31 cellular contexts compared by ENCODE assay signal in the genomic region with DNA sequence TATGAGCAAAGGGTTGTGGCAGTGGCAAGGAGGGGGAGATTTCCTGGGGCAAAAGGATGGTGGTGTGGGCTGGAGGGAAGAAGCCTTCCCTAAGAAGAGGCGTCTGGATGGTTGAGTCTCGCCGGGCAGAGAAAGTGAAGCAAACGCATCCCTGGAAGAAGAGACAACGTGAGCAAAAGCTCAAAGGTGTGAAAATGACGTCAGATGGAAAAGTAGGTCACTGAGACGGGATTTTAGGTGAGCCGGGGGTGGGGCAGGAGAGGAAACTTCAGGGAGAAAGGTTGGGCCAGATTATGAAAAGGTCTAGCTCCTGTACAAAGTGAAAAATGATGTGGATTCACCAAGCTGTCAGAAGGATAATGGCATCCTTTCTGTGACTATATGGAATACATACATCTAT.
"Had no signal": no experiment of that assay in that cellular context is flagged by ENCODE, and none has a peak within 500 bp of the region (broad histone marks: within the 10 kb centered on the region; RNA-seq: fewer than 3 reads in every experiment).

No MANE protein-coding gene starts in this region.

- H3K4me3 ChIP-seq: ovary, psoas muscle, skin epidermis, smooth muscle cell, spleen, suprapubic skin, testis, tibial artery, transverse colon, upper lobe of right lung, uterus had no signal

- H3K4me2 ChIP-seq: smooth muscle cell had no signal

- H2AFZ ChIP-seq: parathyroid adenoma had no signal

- H3K27me3 ChIP-seq: ovary, spleen, suprapubic skin, testis, tibial artery, transverse colon, upper lobe of right lung, uterus had no signal

- H3K4me1 ChIP-seq: parathyroid adenoma, psoas muscle, suprapubic skin, testis, transverse colon, upper lobe of right lung, uterus had no signal

- H3K36me3 ChIP-seq: ovary, suprapubic skin, tibial artery, transverse colon, upper lobe of right lung, uterus had no signal

- H3K79me2 ChIP-seq: parathyroid adenoma had no signal

- H3K27ac Mint-ChIP-seq: natural killer cell treated with Interleukin-12 subunit alpha and Interleukin-12 subunit beta and Interleukin-15 and Interleukin-18, amount 100 ng/mL, for 72 hours; nephron progenitor cell; progenitor cell of endocrine pancreas; stimulated activated memory B cell treated with anti-CD40 and anti-IgM and Interleukin-4, amounts not matched to agents 10 μg/mL and 1 μg/mL and 100 μg/mL, for 72 hours; type B pancreatic cell had no signal

- H3K4me3 Mint-ChIP-seq: naive thymus-derived CD8-positive, alpha-beta T cell; natural killer cell treated with Interleukin-12 subunit alpha and Interleukin-12 subunit beta and Interleukin-15 and Interleukin-18, amount 100 ng/mL, for 72 hours; nephron progenitor cell; neural crest cell; stimulated activated memory B cell treated with anti-CD40 and anti-IgM and Interleukin-4, amounts not matched to agents 10 μg/mL and 1 μg/mL and 100 μg/mL, for 72 hours; stimulated activated naive CD8-positive, alpha-beta T cell treated with anti-CD3 and anti-CD28 coated beads, Interleukin-15, amount 100 ng/mL, for 72 hours; type B pancreatic cell had no signal

- H3K27me3 Mint-ChIP-seq: progenitor cell of endocrine pancreas, type B pancreatic cell had no signal

- DNase-seq: naive thymus-derived CD8-positive, alpha-beta T cell; nephron progenitor cell; occipital lobe; ovary; posterior cingulate gyrus; psoas muscle; right cardiac atrium; spleen; stimulated activated CD4-positive, alpha-beta T cell treated with anti-CD3 and anti-CD28 coated beads, Interleukin-12 subunit alpha, Interleukin-12 subunit beta, amount 100 ng/mL, for 4 hours; stimulated activated CD4-positive, alpha-beta T cell treated with anti-CD3 and anti-CD28 coated beads, Interleukin-1b, Interleukin-23, amount 100 ng/mL, for 48 hours; stimulated activated CD4-positive, alpha-beta T cell treated with anti-CD3 and anti-CD28 coated beads, Interleukin-4, amount 100 ng/mL, for 1 hour; stimulated activated CD4-positive, alpha-beta T cell treated with anti-CD3 and anti-CD28 coated beads, Interleukin-4, amount 100 ng/mL, for 4 hours; stimulated activated CD8-positive, alpha-beta memory T cell treated with anti-CD3 and anti-CD28 coated beads, Interleukin-4, amount 100 ng/mL, for 48 hours; stimulated activated naive CD4-positive, alpha-beta T cell; stimulated activated naive CD8-positive, alpha-beta T cell treated with anti-CD3 and anti-CD28 coated beads, Interleukin-15, amount 100 ng/mL, for 72 hours; stimulated activated naive CD8-positive, alpha-beta T cell treated with anti-CD3 and anti-CD28 coated beads, Interleukin-15, Interleukin-2, amounts not matched to agents 100 U/mL and 50 U/mL, for 24 hours; substantia nigra; testis; tibial artery; transverse colon; upper lobe of right lung; uterus had no signal

- H3K4me1 Mint-ChIP-seq: nephron progenitor cell; neural crest cell; stimulated activated memory B cell treated with anti-CD40 and anti-IgM and Interleukin-4, amounts not matched to agents 10 μg/mL and 1 μg/mL and 100 μg/mL, for 72 hours; stimulated activated naive CD8-positive, alpha-beta T cell treated with anti-CD3 and anti-CD28 coated beads, Interleukin-15, amount 100 ng/mL, for 72 hours had no signal

- H3K9ac ChIP-seq: parathyroid adenoma had no signal

- H3K27ac ChIP-seq: ovary, parathyroid adenoma, psoas muscle, skin epidermis, spleen, suprapubic skin, testis, tibial artery, transverse colon, upper lobe of right lung, uterus had no signal

- H3K9me3 ChIP-seq: ovary, psoas muscle, suprapubic skin, testis, tibial artery, upper lobe of right lung, uterus had no signal
